20 cellular contexts compared by ENCODE assay signal in genomic region chr14:31161274-31161673, GRCh38.
"Had no signal": no experiment of that assay in that cellular context is flagged by ENCODE, and none has a peak within 500 bp of the region (broad histone marks: within the 10 kb centered on the region; RNA-seq: fewer than 3 reads in every experiment).

No MANE protein-coding gene starts in this region.

- ATAC-seq: heart left ventricle; naive thymus-derived CD4-positive, alpha-beta T cell; stimulated activated naive CD8-positive, alpha-beta T cell treated with anti-CD3 and anti-CD28 coated beads, Interleukin-15, Interleukin-2, amounts not matched to agents 100 U/mL and 50 U/mL, for 24 hours; upper lobe of right lung had no signal

- H3K4me3 ChIP-seq: dorsolateral prefrontal cortex, heart left ventricle, right atrium auricular region, suprapubic skin, thyroid gland, upper lobe of right lung, vagina had no signal

- FAIRE-seq: islet of Langerhans, small intestine had no signal

- H3K27ac ChIP-seq: dorsolateral prefrontal cortex, neutrophil, right atrium auricular region, suprapubic skin, upper lobe of right lung, vagina had no signal

- DNase-seq: cortex of kidney; dorsolateral prefrontal cortex; effector CD8-positive, alpha-beta T cell; foreskin melanocyte; heart left ventricle; hippocampal formation; kidney glomerular epithelial cell; mesendoderm; naive thymus-derived CD4-positive, alpha-beta T cell; nephron progenitor cell; small intestine; stimulated activated CD4-positive, alpha-beta T cell treated with anti-CD3 and anti-CD28 coated beads, Interleukin-2, amount 100 ng/mL, for 48 hours; stimulated activated naive CD8-positive, alpha-beta T cell treated with anti-CD3 and anti-CD28 coated beads, Interleukin-15, Interleukin-2, amounts not matched to agents 100 U/mL and 50 U/mL, for 24 hours; upper lobe of right lung had no signal

- H3K9me3 ChIP-seq: heart left ventricle, neutrophil, right atrium auricular region, suprapubic skin, thyroid gland, upper lobe of right lung, vagina had no signal

- H3K27me3 ChIP-seq: dorsolateral prefrontal cortex, heart left ventricle, neutrophil, right atrium auricular region, suprapubic skin, thyroid gland, upper lobe of right lung, vagina had no signal
